15 cellular contexts compared by ENCODE assay signal in genomic region chr12:11701398-11701797, GRCh38. TPM values are rescaled to one million over a fixed set of nuclear protein-coding genes. Genes with fewer than 3 reads are reported as not detected.
DNase-seq lines count a peak whose midpoint lies in the region; ATAC-seq and TF ChIP-seq lines count a peak whose summit lies in the region.
"Had no signal": no experiment of that assay in that cellular context is flagged by ENCODE, and none has a peak within 500 bp of the region (broad histone marks: within the 10 kb centered on the region; RNA-seq: fewer than 3 reads in every experiment).

No MANE protein-coding gene starts in this region.

- peaks cover 75% of the 10 kb centered on the region for H3K36me3 Mint-ChIP-seq in dendritic cell treated with granulocyte-macrophage colony-stimulating factor and Interleukin-4, amounts not matched to agents 40 ng/mL and 50 ng/mL, for 4 days (ENCODE audit: low read depth)
- H3K36me3 Mint-ChIP-seq in mesothelial cell of epicardium: peaks cover 3% of the 10 kb centered on the region
- H3K36me3 Mint-ChIP-seq in stimulated activated naive B cell treated with anti-CD40 and anti-IgM and Interleukin-4, amounts not matched to agents 10 μg/mL and 1 μg/mL and 100 μg/mL, for 72 hours: peaks cover 18 to 22% of the 10 kb centered on the region in 2 donors

- peaks cover 25 to 79% of the 10 kb centered on the region in 2 experiments for H3K79me1 ChIP-seq in IMR-90 (ENCODE audit: low read depth in 1 of 2, low read length in 2 of 2)

- no peak for DNase-seq in IMR-90
- no peak for DNase-seq in mesothelial cell of epicardium (ENCODE audit: low spot score in 2 of 2, unreplicated experiment in 2 of 2)
- DNase-seq in stimulated activated naive B cell treated with anti-CD40 and anti-IgM and Interleukin-4, amounts not matched to agents 10 μg/mL and 1 μg/mL and 100 μg/mL, for 72 hours: no peak
- no peak for DNase-seq in stimulated activated CD4-positive, alpha-beta T cell treated with anti-CD3 and anti-CD28 coated beads, Interleukin-2, amount 100 ng/mL, for 24 hours
- no peak for DNase-seq in NCI-H2107 (lab: John Stamatoyannopoulos, UW)
- DNase-seq: activated gamma-delta T cell; body of pancreas; left lung; NCI-H2081; NCI-H774; stimulated activated CD4-positive, alpha-beta T cell treated with anti-CD3 and anti-CD28 coated beads, Interleukin-4, amount 100 ng/mL, for 24 hours had no signal

- no peak overlapping the region for H2BK5ac ChIP-seq in IMR-90 (ENCODE audit: low read depth, low read length, poor library complexity, severe bottlenecking)

- peak overlapping the region; percentile 25; the same call in 1 of the 2 replicates for H3K4ac ChIP-seq in IMR-90 (ENCODE audit: low read depth, low read length)

- H2AK5ac ChIP-seq in IMR-90 (ENCODE audit: low read depth, low read length): peak overlapping the region; percentile 40; the same call in 1 of the 2 replicates

- no peak overlapping the region for H3K4me2 ChIP-seq in IMR-90 (ENCODE audit: low read depth, low read length)

- peaks cover 12% of the 10 kb centered on the region for H3K4me1 ChIP-seq in IMR-90 (ENCODE audit: control insufficient read depth, insufficient read depth, low read length)

- no peak overlapping the region for H2AK9ac ChIP-seq in IMR-90 (replicated peaks; ENCODE audit: low read depth, low read length, poor library complexity)

- H3K18ac ChIP-seq in IMR-90 (ENCODE audit: low read depth, low read length): peak overlapping the region; percentile 10; the same call in 1 of the 2 replicates

- intact Hi-C loops in IMR-90 (cut with micrococcal nuclease): no loop called here
- intact Hi-C loops in dendritic cell treated with granulocyte-macrophage colony-stimulating factor and Interleukin-4, amounts not matched to agents 40 ng/mL and 50 ng/mL, for 4 days (cut with micrococcal nuclease): no loop called here

- CTCF ChIA-PET in IMR-90 (lab: Yijun Ruan, JAX): no interaction called here

- dilution Hi-C loops in IMR-90 (cut with HindIII; ENCODE audit: low sequenced_read_pairs, unreplicated experiment): no loop called here

- POLR2A ChIA-PET in IMR-90 (lab: Charles Lee; ENCODE audit: unreplicated experiment): no interaction called here

- no peak overlapping the region for H2BK120ac ChIP-seq in IMR-90 (ENCODE audit: low read depth, low read length)

- no peak overlapping the region for H3K9ac ChIP-seq in IMR-90 (ENCODE audit: low read depth, low read length)

- H3K9me1 ChIP-seq in IMR-90 (ENCODE audit: insufficient read depth, low read length): peaks cover 17% of the 10 kb centered on the region

- no peak overlapping the region; the same call in 1 of the 2 replicates for H4K5ac ChIP-seq in IMR-90 (ENCODE audit: low read depth, low read length)

- no peak overlapping the region for H3K4me3 ChIP-seq in IMR-90 (ENCODE audit: insufficient read depth, low read depth, low read length)
- H3K4me3 ChIP-seq: body of pancreas, left lung had no signal

- peaks cover 20% of the 10 kb centered on the region; the same call in 1 of the 2 replicates for H4K20me1 ChIP-seq in IMR-90 (ENCODE audit: insufficient read depth, low read length)

- H3K9me3 ChIP-seq in IMR-90 (ENCODE audit: control insufficient read depth, insufficient read depth, low read length): no peaks in the 10 kb centered on the region
- H3K9me3 ChIP-seq: body of pancreas, left lung had no signal

- H3K56ac ChIP-seq in IMR-90 (ENCODE audit: extremely low read depth, insufficient read depth, low read length): no peak overlapping the region

- H3K14ac ChIP-seq in IMR-90 (replicated peaks; ENCODE audit: low read depth, low read length): 0 out of 2 replicates have a peak overlapping the region, but pooled peaks have one; percentile 24

- no peak for TF ChIP-seq CTCF in IMR-90 (conservative IDR thresholded peaks at IDR 0.05; ENCODE audit: low read depth, low read length)
- no peak for TF ChIP-seq CTCF in mesothelial cell of epicardium (IDR thresholded peaks at IDR 0.05; ENCODE audit: unreplicated experiment)

- in situ Hi-C loops in IMR-90 (cut with MboI; ENCODE audit: low sequenced_read_pairs): loop anchor here (25.0 kb wide), 1 partner anchor 1011 kb away; the partner anchor contains the start of gene CDKN1B

- TF ChIP-seq POLR2A in IMR-90 (IDR thresholded peaks at IDR 0.05; ENCODE audit: low read depth, low read length): no peak

- 78% methylated on average over 4 of the region's 5 CpGs; no CpG with 5 or more reads in 1 of the 2 experiments for WGBS in IMR-90 (ENCODE audit: extremely low coverage in 2 of 2, insufficient read length in 1 of 2), 2 experiments

- no peak overlapping the region for H2BK15ac ChIP-seq in IMR-90 (ENCODE audit: low read depth, low read length)

- H4K91ac ChIP-seq in IMR-90 (ENCODE audit: insufficient read depth, low read depth, low read length): no peak overlapping the region

- ATAC-seq in IMR-90 (ENCODE audit: low read depth) (no peak), GM18498 (IDR thresholded peaks at IDR 0.05; ENCODE audit: unreplicated experiment) (no peak), HG02610 (IDR thresholded peaks at IDR 0.05; ENCODE audit: unreplicated experiment) (no peak)
- ATAC-seq in stimulated activated naive B cell treated with anti-CD40 and anti-IgM and Interleukin-4, amounts not matched to agents 10 μg/mL and 1 μg/mL and 100 μg/mL, for 72 hours (replicated peaks): no peak
- ATAC-seq: body of pancreas, left lung had no signal

- no peak overlapping the region for H3K4me3 Mint-ChIP-seq in dendritic cell treated with granulocyte-macrophage colony-stimulating factor and Interleukin-4, amounts not matched to agents 40 ng/mL and 50 ng/mL, for 4 days
- H3K4me3 Mint-ChIP-seq in mesothelial cell of epicardium: no peak overlapping the region
- H3K4me3 Mint-ChIP-seq in stimulated activated naive B cell treated with anti-CD40 and anti-IgM and Interleukin-4, amounts not matched to agents 10 μg/mL and 1 μg/mL and 100 μg/mL, for 72 hours: no peak overlapping the region

- no peak for TF ChIP-seq RAD21 in IMR-90 (IDR thresholded peaks at IDR 0.05; ENCODE audit: low read length)

- H4K8ac ChIP-seq in IMR-90 (ENCODE audit: low read depth in 2 of 2, low read length in 2 of 2): no peak overlapping the region

- H2BK20ac ChIP-seq in IMR-90 (ENCODE audit: low read depth, low read length): no peak overlapping the region

- no TSS peak for BruUV-seq in IMR-90 (replicated peaks; lab: Mats Ljungman, UMichigan)

- H3K4me1 Mint-ChIP-seq in dendritic cell treated with granulocyte-macrophage colony-stimulating factor and Interleukin-4, amounts not matched to agents 40 ng/mL and 50 ng/mL, for 4 days (ENCODE audit: low read depth): peaks cover 79% of the 10 kb centered on the region
- peaks cover 27% of the 10 kb centered on the region for H3K4me1 Mint-ChIP-seq in mesothelial cell of epicardium
- H3K4me1 Mint-ChIP-seq in stimulated activated naive B cell treated with anti-CD40 and anti-IgM and Interleukin-4, amounts not matched to agents 10 μg/mL and 1 μg/mL and 100 μg/mL, for 72 hours: peaks cover 13 to 40% of the 10 kb centered on the region in 2 donors

- H2AFZ ChIP-seq in IMR-90 (replicated peaks; ENCODE audit: low read length, poor library complexity): no peak overlapping the region

- no peak overlapping the region for H3K27ac ChIP-seq in IMR-90 (ENCODE audit: insufficient read depth, low read length)
- H3K27ac ChIP-seq: left lung, VCaP had no signal

- H3K27me3 ChIP-seq in IMR-90 (ENCODE audit: control insufficient read depth, insufficient read depth, low read length): no peaks in the 10 kb centered on the region
- H3K27me3 ChIP-seq: body of pancreas, left lung had no signal

- H3K27me3 Mint-ChIP-seq in dendritic cell treated with granulocyte-macrophage colony-stimulating factor and Interleukin-4, amounts not matched to agents 40 ng/mL and 50 ng/mL, for 4 days: no peaks in the 10 kb centered on the region
- no peaks in the 10 kb centered on the region for H3K27me3 Mint-ChIP-seq in mesothelial cell of epicardium (ENCODE audit: low read depth)
- no peaks in the 10 kb centered on the region for H3K27me3 Mint-ChIP-seq in stimulated activated naive B cell treated with anti-CD40 and anti-IgM and Interleukin-4, amounts not matched to agents 10 μg/mL and 1 μg/mL and 100 μg/mL, for 72 hours

- no peak overlapping the region for H3K23ac ChIP-seq in IMR-90 (ENCODE audit: low read depth, low read length)

- H3K9me3 Mint-ChIP-seq in dendritic cell treated with granulocyte-macrophage colony-stimulating factor and Interleukin-4, amounts not matched to agents 40 ng/mL and 50 ng/mL, for 4 days: no peaks in the 10 kb centered on the region
- H3K9me3 Mint-ChIP-seq in mesothelial cell of epicardium: peaks cover 3% of the 10 kb centered on the region
- H3K9me3 Mint-ChIP-seq in stimulated activated naive B cell treated with anti-CD40 and anti-IgM and Interleukin-4, amounts not matched to agents 10 μg/mL and 1 μg/mL and 100 μg/mL, for 72 hours: peaks cover 0 to 3% of the 10 kb centered on the region in 2 donors

- peak overlapping the region; percentile 15 for H3K27ac Mint-ChIP-seq in dendritic cell treated with granulocyte-macrophage colony-stimulating factor and Interleukin-4, amounts not matched to agents 40 ng/mL and 50 ng/mL, for 4 days
- peak overlapping the region; percentile 68 for H3K27ac Mint-ChIP-seq in mesothelial cell of epicardium
- H3K27ac Mint-ChIP-seq in stimulated activated naive B cell treated with anti-CD40 and anti-IgM and Interleukin-4, amounts not matched to agents 10 μg/mL and 1 μg/mL and 100 μg/mL, for 72 hours: peak overlapping the region; percentile 32

- no peaks in the 10 kb centered on the region for H3K36me3 ChIP-seq in IMR-90 (ENCODE audit: control insufficient read depth, insufficient read depth, low read length)
- H3K36me3 ChIP-seq: left lung had no signal

TF ChIP-seq in IMR-90, 13 proteins besides CTCF, POLR2A, EP300 and RAD21 (continues in another document):
- no peak for TF ChIP-seq RCOR1 (IDR thresholded peaks at IDR 0.05; ENCODE audit: insufficient replicate concordance, low read length)
- TF ChIP-seq MAFK (IDR thresholded peaks at IDR 0.05; ENCODE audit: low read depth, low read length): no peak
- no peak for TF ChIP-seq BHLHE40 (IDR thresholded peaks at IDR 0.05; ENCODE audit: low read depth, low read length)
- TF ChIP-seq FOS (IDR thresholded peaks at IDR 0.05; ENCODE audit: low read depth, low read length): no peak
- TF ChIP-seq MXI1 (IDR thresholded peaks at IDR 0.05; ENCODE audit: borderline replicate concordance, low read depth, low read length): no peak
- TF ChIP-seq MAZ (IDR thresholded peaks at IDR 0.05; ENCODE audit: borderline replicate concordance, low read depth, low read length): no peak
- no peak for TF ChIP-seq NFE2L2 (IDR thresholded peaks at IDR 0.05; ENCODE audit: low read depth, low read length)

RNA-seq across cellular contexts. Expression of gene ETV6, which starts 51.9 kb away (rescaled TPM):
- total RNA-seq in IMR-90 (2012; rRNA removed) (9.4 and 9.9 TPM in 2 replicates), mesothelial cell of epicardium (26.2 to 31.4 TPM (median 27.5 TPM) in 3 replicates)
- 8.4 and 8.6 TPM in 2 replicates for polyA plus RNA-seq in IMR-90 (2012; rRNA removed)
- polyA plus RNA-seq in IMR-90 (2012; cell fraction: cytosol; rRNA removed): 2.6 and 2.7 TPM in 2 replicates
- 20.3 and 40.4 TPM in 2 replicates for polyA plus RNA-seq in IMR-90 (2012; cell fraction: nucleus; rRNA removed; ENCODE audit: low replicate concordance)

Comparison
In these comparisons a context has a peak if more than half of its experiments do, and no peak if none do; other contexts are left out.
1. H3K27ac Mint-ChIP-seq: peak in every context shown above with its lines; median percentile 68 in mesothelial cell of epicardium; 32 in stimulated activated naive B cell treated with anti-CD40 and anti-IgM and Interleukin-4, amounts not matched to agents 10 μg/mL and 1 μg/mL and 100 μg/mL, for 72 hours; 15 in dendritic cell treated with granulocyte-macrophage colony-stimulating factor and Interleukin-4, amounts not matched to agents 40 ng/mL and 50 ng/mL, for 4 days.